20 cellular contexts compared by ENCODE assay signal in genomic region chr9:83247732-83248131, GRCh38.
DNase-seq lines count a peak whose midpoint lies in the region; ATAC-seq, FAIRE-seq and TF ChIP-seq lines count a peak whose summit lies in the region.
"Had no signal": no experiment of that assay in that cellular context is flagged by ENCODE, and none has a peak within 500 bp of the region (broad histone marks: within the 10 kb centered on the region; RNA-seq: fewer than 3 reads in every experiment).

No MANE protein-coding gene starts in this region.

- 79 to 84% (median 84%) methylated on average over 4 of the region's 4 CpGs for WGBS in small intestine, 3 donors

- ATAC-seq in GM18867 (IDR thresholded peaks at IDR 0.05; ENCODE audit: unreplicated experiment) (peak; percentile 51), GM21723 (IDR thresholded peaks at IDR 0.05; ENCODE audit: unreplicated experiment) (peak; percentile 67), HG03103 (IDR thresholded peaks at IDR 0.05; ENCODE audit: low read depth, unreplicated experiment) (peak; percentile 60), HG03135 (IDR thresholded peaks at IDR 0.05; ENCODE audit: unreplicated experiment) (no peak), HG02763 (IDR thresholded peaks at IDR 0.05; ENCODE audit: unreplicated experiment) (no peak)
- ATAC-seq: K562, SK-N-SH treated with all-trans-retinoic acid at 6 μM for 48 hours had no signal

- no peaks in the 10 kb centered on the region for H3K4me1 ChIP-seq in small intestine (ENCODE audit: control insufficient read depth in 2 of 2, insufficient read depth in 1 of 2, low read depth in 1 of 2, low read length in 1 of 2)
- H3K4me1 ChIP-seq: BLaER1, HAP-1 had no signal

- DNase-seq in GM10248 (ENCODE audit: extremely low spot score) (peak; percentile 37), RPMI8226 (no peak), small intestine (no peak)
- DNase-seq: Calu3; dermis blood vessel endothelial cell; NCI-H2029; retina; stimulated activated CD4-positive, alpha-beta T cell treated with anti-CD3 and anti-CD28 coated beads, Interleukin-12 subunit alpha, Interleukin-12 subunit beta, amount 100 ng/mL, for 4 hours had no signal

- H3K4me3 ChIP-seq in small intestine (ENCODE audit: low read depth in 1 of 2, low read length in 2 of 2), result no peak overlapping the region
- H3K4me3 ChIP-seq: BLaER1, HAP-1, hepatocyte, K562, lung had no signal

- CTCF ChIA-PET in GM10248 (lab: Yijun Ruan, JAX), result no interaction called here

- no peak for FAIRE-seq in small intestine (lab: Jason Lieb, UNC)
- FAIRE-seq: islet of Langerhans, K562 had no signal

- no peaks in the 10 kb centered on the region for H3K27me3 ChIP-seq in small intestine (ENCODE audit: control insufficient read depth in 2 of 2, insufficient read depth in 2 of 2, low read length in 2 of 2)
- H3K27me3 ChIP-seq: BLaER1, hepatocyte had no signal

- H3K36me3 ChIP-seq in small intestine (ENCODE audit: control insufficient read depth in 2 of 2, insufficient read depth in 2 of 2, low read length in 2 of 2), result no peaks in the 10 kb centered on the region
- H3K36me3 ChIP-seq: BLaER1, HAP-1 had no signal

- no peak for TF ChIP-seq CTCF in GM10248 (IDR thresholded peaks at IDR 0.05; ENCODE audit: control extremely low read depth, extremely low read depth, low read depth, missing control alignments)

- POLR2A ChIA-PET in GM10248 (lab: Yijun Ruan, JAX), result no interaction called here

- H3K9me3 ChIP-seq in small intestine (ENCODE audit: control insufficient read depth, low read depth), result no peaks in the 10 kb centered on the region
- H3K9me3 ChIP-seq: HAP-1 had no signal

- H3K27ac ChIP-seq in small intestine (ENCODE audit: low read depth in 1 of 2, low read length in 1 of 2), result no peak overlapping the region
- H3K27ac ChIP-seq: BLaER1, hepatocyte had no signal

Comparison
In these comparisons a context has a peak if more than half of its experiments do, and no peak if none do; other contexts are left out.
1. ATAC-seq: peak in GM18867 (single experiment), GM21723 (single experiment) and HG03103 (single experiment); none in HG03135 (single experiment) and HG02763 (single experiment).